8 cellular contexts compared by ENCODE assay signal in genomic region chr11:73875840-73876239, GRCh38. TPM values are rescaled to one million over a fixed set of nuclear protein-coding genes. Genes with fewer than 3 reads are reported as not detected.
DNase-seq lines count a peak whose midpoint lies in the region; ATAC-seq and TF ChIP-seq lines count a peak whose summit lies in the region.

No MANE protein-coding gene starts in this region.

- H3K4me1 Mint-ChIP-seq in mesothelial cell of epicardium, result peaks cover 25% of the 10 kb centered on the region

- CTCF ChIA-PET in AG04450 (lab: Charles Lee), result no interaction called here

- TF ChIP-seq CTCF in AG04450 (IDR thresholded peaks at IDR 0.05; ENCODE audit: low read depth, low read length) (no peak), astrocyte of the spinal cord (IDR thresholded peaks at IDR 0.05; ENCODE audit: low read depth, low read length) (no peak), mesothelial cell of epicardium (IDR thresholded peaks at IDR 0.05; ENCODE audit: unreplicated experiment) (no peak)

- H3K9ac ChIP-seq in HUES48 (ENCODE audit: low read depth, low read length), result peak overlapping the region; percentile 97

- no peak overlapping the region for H3K27ac ChIP-seq in AG04450 (ENCODE audit: low read depth, low read length)
- peak overlapping the region; percentile 97 for H3K27ac ChIP-seq in HUES48 (ENCODE audit: low read depth, low read length)
- H3K27ac ChIP-seq in caudate nucleus (ENCODE audit: low read depth, low read length), result no peak overlapping the region

- DNase-seq in AG04450 (ENCODE audit: low read depth, low spot score) (no peak), astrocyte of the spinal cord (ENCODE audit: low read depth, low spot score) (no peak), mesothelial cell of epicardium (ENCODE audit: low spot score in 2 of 2, unreplicated experiment in 2 of 2) (no peak), cerebellum (ENCODE audit: low spot score) (no peak), caudate nucleus (lab: John Stamatoyannopoulos, UW) (no peak), ACHN (no peak)

- no peaks in the 10 kb centered on the region; the same call in 1 of the 2 replicates for H3K9me3 ChIP-seq in AG04450 (ENCODE audit: control insufficient read depth, insufficient read depth, low read length)
- H3K9me3 ChIP-seq in HUES48 (ENCODE audit: control insufficient read depth, insufficient read depth, low read length), result no peaks in the 10 kb centered on the region

- in situ Hi-C loops in astrocyte of the spinal cord (cut with HindIII; ENCODE audit: low sequenced_read_pairs) (no loop called here), ACHN (cut with HindIII; ENCODE audit: low pct_ligation_motif_present, low pct_unique_long_range_greater_than_20kb, low sequenced_read_pairs) (no loop called here)

- peaks cover 10% of the 10 kb centered on the region for H3K36me3 Mint-ChIP-seq in mesothelial cell of epicardium

- no peaks in the 10 kb centered on the region for H3K27me3 Mint-ChIP-seq in mesothelial cell of epicardium (ENCODE audit: low read depth)

- H3K9me3 Mint-ChIP-seq in mesothelial cell of epicardium, result no peaks in the 10 kb centered on the region

- H3K4me3 ChIP-seq in AG04450 (ENCODE audit: low read depth, low read length) (peak overlapping the region; percentile 96), HUES48 (ENCODE audit: low read depth, low read length) (peak overlapping the region; percentile 94), astrocyte of the spinal cord (ENCODE audit: low read depth, low read length) (peak overlapping the region; percentile 51)

- peaks cover 45% of the 10 kb centered on the region for H3K36me3 ChIP-seq in HUES48 (ENCODE audit: control insufficient read depth, insufficient read depth, low read length)

- no peak for ATAC-seq in HG03378 (IDR thresholded peaks at IDR 0.05; ENCODE audit: unreplicated experiment)

- peaks cover 7% of the 10 kb centered on the region; the same call in 1 of the 2 replicates for H3K4me1 ChIP-seq in HUES48 (ENCODE audit: control insufficient read depth, insufficient read depth, low read length)

- H3K27ac Mint-ChIP-seq in mesothelial cell of epicardium, result peak overlapping the region; percentile 99

- H3K27me3 ChIP-seq in AG04450 (ENCODE audit: control insufficient read depth, insufficient read depth, low read length), result no peaks in the 10 kb centered on the region
- no peaks in the 10 kb centered on the region for H3K27me3 ChIP-seq in HUES48 (ENCODE audit: control insufficient read depth, insufficient read depth, low read length)

- POLR2A ChIA-PET in AG04450 (lab: Yijun Ruan, JAX), result interaction anchor here (0.9 kb wide), 1 partner anchor 10 kb away, joined by 4 read pairs; no protein-coding TSS in a partner anchor

- H3K4me3 Mint-ChIP-seq in mesothelial cell of epicardium, result peak overlapping the region; percentile 97

RNA-seq across cellular contexts. Expression of gene COA4, which starts 0.8 kb away (rescaled TPM):
- 54.5 and 57.3 TPM in 2 replicates for polyA plus RNA-seq in AG04450 (2011; rRNA removed)
- 32.4 and 33.6 TPM in 2 replicates for polyA minus RNA-seq in AG04450 (2011; rRNA and poly(A)+ RNA removed)
- total RNA-seq in mesothelial cell of epicardium (61.3 to 64.0 TPM (median 63.1 TPM) in 3 replicates), cerebellum (24.9 TPM)

RNA-seq across cellular contexts. Expression of gene PAAF1, which starts 1.0 kb away (rescaled TPM):
- 14.4 and 18.5 TPM in 2 replicates for polyA plus RNA-seq in AG04450 (2011; rRNA removed)
- 10.3 TPM in 2 replicates for polyA minus RNA-seq in AG04450 (2011; rRNA and poly(A)+ RNA removed)
- total RNA-seq in mesothelial cell of epicardium (31.7 to 35.8 TPM (median 34.6 TPM) in 3 replicates), cerebellum (20.1 TPM)
